ENCODE assay signal across 1 cellular context in genomic region chr9:133968966-133969617, GRCh38.
TF ChIP-seq lines count a peak whose summit lies in the region.

No MANE protein-coding gene starts in this region.

TF ChIP-seq in GM12878, 131 proteins besides CTCF, POLR2A, EP300 and RAD21:
- peak; percentile 56; the same call in 1 of the 2 replicates for TF ChIP-seq MLLT1 (IDR thresholded peaks at IDR 0.05)
- TF ChIP-seq HDGF (IDR thresholded peaks at IDR 0.05): no peak
